Comparison of ENCODE assay signal across 9 cellular contexts in the genomic region with DNA sequence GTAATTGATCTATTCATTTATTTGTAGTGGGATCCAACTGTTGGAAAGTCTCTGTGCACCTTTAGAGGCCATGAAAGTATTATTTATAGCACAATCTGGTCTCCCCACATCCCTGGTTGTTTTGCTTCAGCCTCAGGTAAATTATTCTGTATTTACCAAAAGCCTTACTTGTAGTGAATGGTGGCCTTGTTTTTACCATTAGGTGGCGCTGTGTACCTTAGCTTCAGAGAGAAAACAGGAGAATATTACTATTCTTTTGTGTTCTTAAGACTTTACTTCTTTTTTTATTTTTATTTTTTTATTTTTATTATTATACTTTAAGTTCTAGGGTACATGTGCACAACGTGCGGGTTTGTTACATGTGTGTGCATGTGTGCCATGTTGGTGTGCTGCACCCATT. TPM values are rescaled to one million over a fixed set of nuclear protein-coding genes. Genes with fewer than 3 reads are reported as not detected.
DNase-seq lines count a peak whose midpoint lies in the region; ATAC-seq, FAIRE-seq and TF ChIP-seq lines count a peak whose summit lies in the region.
"Had no signal": no experiment of that assay in that cellular context is flagged by ENCODE, and none has a peak within 500 bp of the region (broad histone marks: within the 10 kb centered on the region; RNA-seq: fewer than 3 reads in every experiment).

No MANE protein-coding gene starts in this region.

- no peak for TF ChIP-seq POLR2A in H54 (IDR thresholded peaks at IDR 0.05; ENCODE audit: low read depth, low read length)

- peaks cover 9% of the 10 kb centered on the region for H3K9me3 Mint-ChIP-seq in neural crest cell
- H3K9me3 Mint-ChIP-seq: dendritic cell treated with granulocyte-macrophage colony-stimulating factor and Interleukin-4, amounts not matched to agents 40 ng/mL and 50 ng/mL, for 4 days had no signal

- H3K4me1 ChIP-seq in KMS-11 (ENCODE audit: low read depth, poor library complexity, severe bottlenecking), result no peaks in the 10 kb centered on the region

- FAIRE-seq in H54 (lab: Jason Lieb, UNC), result no peak

- H3K36me3 Mint-ChIP-seq in neural crest cell (ENCODE audit: low read depth), result peaks cover 38% of the 10 kb centered on the region

- no peaks in the 10 kb centered on the region for H3K27me3 ChIP-seq in KMS-11 (ENCODE audit: insufficient read depth, low read depth)

- H3K4me3 ChIP-seq in KMS-11 (IDR thresholded peaks at IDR 0.05; ENCODE audit: insufficient read depth, low read depth, low read length) (no peak overlapping the region), epithelial cell of esophagus (ENCODE audit: low read length) (no peak overlapping the region)

- TF ChIP-seq CTCF in KMS-11 (conservative IDR thresholded peaks at IDR 0.05; ENCODE audit: low read depth, low read length) (peak; percentile 78; the same call in 1 of the 2 replicates), epithelial cell of esophagus (IDR thresholded peaks at IDR 0.05; ENCODE audit: insufficient read depth, low read depth, low read length, missing control alignments) (peak; percentile 71), neural crest cell (conservative IDR thresholded peaks at IDR 0.05) (peak; percentile 81)

- no peaks in the 10 kb centered on the region; the same call in 1 of the 2 replicates for H3K36me3 ChIP-seq in KMS-11 (ENCODE audit: insufficient read depth)

- H4K20me1 ChIP-seq in KMS-11 (ENCODE audit: insufficient read depth), result no peaks in the 10 kb centered on the region

- no peaks in the 10 kb centered on the region for H3K79me2 ChIP-seq in KMS-11 (ENCODE audit: insufficient read depth, low read depth)

- no peak overlapping the region for H3K4me2 ChIP-seq in KMS-11

- H3K4me3 Mint-ChIP-seq in neural crest cell, result no peak overlapping the region
- H3K4me3 Mint-ChIP-seq: dendritic cell treated with granulocyte-macrophage colony-stimulating factor and Interleukin-4, amounts not matched to agents 40 ng/mL and 50 ng/mL, for 4 days had no signal

- no peak overlapping the region for H3K27ac ChIP-seq in KMS-11

- no peak for ATAC-seq in HG03045 (IDR thresholded peaks at IDR 0.05; ENCODE audit: unreplicated experiment)

- no peaks in the 10 kb centered on the region for H3K27me3 Mint-ChIP-seq in neural crest cell (ENCODE audit: low read depth)
- H3K27me3 Mint-ChIP-seq: dendritic cell treated with granulocyte-macrophage colony-stimulating factor and Interleukin-4, amounts not matched to agents 40 ng/mL and 50 ng/mL, for 4 days had no signal

- no peak overlapping the region for H2AFZ ChIP-seq in KMS-11 (ENCODE audit: low read depth)

- H3K27ac Mint-ChIP-seq in neural crest cell (ENCODE audit: unreplicated experiment), result no peak overlapping the region
- H3K27ac Mint-ChIP-seq: dendritic cell treated with granulocyte-macrophage colony-stimulating factor and Interleukin-4, amounts not matched to agents 40 ng/mL and 50 ng/mL, for 4 days had no signal

- H3K9ac ChIP-seq in KMS-11, result no peak overlapping the region

- peaks cover 3% of the 10 kb centered on the region for H3K4me1 Mint-ChIP-seq in neural crest cell

- peak; percentile 5 for DNase-seq in activated gamma-delta T cell treated with Interleukin-2 at 50 U/mL for 16 hours
- DNase-seq in activated gamma-delta T cell (lab: John Stamatoyannopoulos, UW), result no peak
- DNase-seq in SKM-1 (lab: John Stamatoyannopoulos, UW; ENCODE audit: unreplicated experiment), result peak; percentile 14
- peak; percentile 75 for DNase-seq in epithelial cell of esophagus (ENCODE audit: low read depth)
- peak; percentile 6 for DNase-seq in neural crest cell (ENCODE audit: low read depth, low spot score)
- no peak for DNase-seq in H54 (ENCODE audit: insufficient read length, low spot score)

RNA-seq across cellular contexts. Expression of a gene that starts 23.7 kb away (rescaled TPM):
- 4.5 and 5.3 TPM in 2 replicates for total RNA-seq in neural crest cell

RNA-seq across cellular contexts. Expression of a gene that starts 53.8 kb away (rescaled TPM):
- total RNA-seq in neural crest cell, result 0.09 TPM in 2 replicates

Comparison
In these comparisons a context has a peak if more than half of its experiments do, and no peak if none do; other contexts are left out.
1. DNase-seq: peak in activated gamma-delta T cell treated with Interleukin-2 at 50 U/mL for 16 hours (single experiment), SKM-1 (single experiment), epithelial cell of esophagus (single experiment) and neural crest cell (single experiment); none in activated gamma-delta T cell (single experiment) and H54 (single experiment).
2. Peak in every context shown above with its lines, with median percentiles within 50 percentile points of each other: CTCF ChIP-seq.